In the genomic region with DNA sequence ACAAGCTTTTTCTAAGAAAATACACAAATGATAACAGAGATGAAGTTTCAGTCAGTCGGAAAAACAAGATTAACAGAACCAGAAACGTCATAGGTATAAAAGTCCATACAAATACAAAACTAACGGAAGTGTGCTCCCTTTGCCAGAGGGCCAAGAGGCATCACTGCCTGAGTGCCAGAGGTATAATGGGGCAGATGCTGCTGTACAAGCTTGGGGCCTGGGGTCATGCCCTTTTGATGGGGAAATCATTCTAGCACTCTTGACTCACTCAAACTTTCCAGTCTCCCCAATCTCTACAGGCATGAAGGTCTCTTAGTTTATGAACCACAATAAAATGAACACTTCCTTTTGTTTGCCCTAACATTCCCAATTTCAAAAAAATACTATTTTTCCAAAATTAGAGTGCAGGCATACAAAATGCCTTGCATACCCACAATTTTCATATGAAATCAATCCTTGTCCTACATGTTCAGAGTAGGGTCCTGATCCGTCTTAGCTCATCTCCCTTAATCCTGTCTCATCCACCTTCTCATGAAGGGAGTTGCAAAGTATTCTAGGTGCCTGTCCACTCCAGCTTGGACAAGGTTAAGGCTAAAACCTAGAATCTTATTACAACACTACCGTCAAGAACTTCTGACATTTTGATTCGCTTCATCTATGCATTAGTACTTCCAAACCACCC, we compare ENCODE assay signal across 1 cellular context.
A peak's percentile ranks its signal among the peaks of the same experiment; 100 is the strongest.
TF ChIP-seq lines count a peak whose summit lies in the region.

No MANE protein-coding gene starts in this region.

TF ChIP-seq in H1, 55 proteins besides CTCF, POLR2A, EP300 and RAD21:
- TF ChIP-seq ZNF274 (IDR thresholded peaks at IDR 0.05; ENCODE audit: borderline replicate concordance, extremely low read depth, low read length), result no peak
- no peak for TF ChIP-seq CHD2 (IDR thresholded peaks at IDR 0.05; ENCODE audit: low read length)
- TF ChIP-seq POLR2AphosphoS5 (IDR thresholded peaks at IDR 0.05; ENCODE audit: low read depth, low read length), result peak; percentile 52; the same call in 1 of the 2 replicates
